ENCODE assay signal across 1 cellular context in genomic region chr6:136284909-136285308, GRCh38.
TF ChIP-seq lines count a peak whose summit lies in the region.

No MANE protein-coding gene starts in this region.

TF ChIP-seq in IMR-90, 13 proteins besides CTCF, POLR2A, EP300 and RAD21:
- peak; percentile 75; the same call in 1 of the 2 replicates for TF ChIP-seq FOS (IDR thresholded peaks at IDR 0.05; ENCODE audit: low read depth, low read length)
- TF ChIP-seq MXI1 (IDR thresholded peaks at IDR 0.05; ENCODE audit: borderline replicate concordance, low read depth, low read length), result no peak
- TF ChIP-seq CEBPB (IDR thresholded peaks at IDR 0.05; ENCODE audit: low read depth, low read length), result peak; percentile 52; the same call in 1 of the 2 replicates
- TF ChIP-seq ELK1 (IDR thresholded peaks at IDR 0.05; ENCODE audit: borderline replicate concordance, low read depth, low read length), result no peak
- TF ChIP-seq BHLHE40 (IDR thresholded peaks at IDR 0.05; ENCODE audit: low read depth, low read length), result no peak
